ENCODE assay signal across 1 cellular context in genomic region chr21:43974791-43975468, GRCh38.
TF ChIP-seq lines count a peak whose summit lies in the region.

No MANE protein-coding gene starts in this region.

TF ChIP-seq in K562, 482 proteins besides CTCF, POLR2A, EP300 and RAD21 (continued from another document):
- TF ChIP-seq RREB1 (CRISPR knock-in tag; IDR thresholded peaks at IDR 0.05) (no peak), ELF4 (CRISPR knock-in tag; IDR thresholded peaks at IDR 0.05) (peak; percentile 55; the same call in 1 of the 2 replicates), FOXA1 (IDR thresholded peaks at IDR 0.05; ENCODE audit: borderline replicate concordance) (no peak), ZBTB17 (CRISPR knock-in tag; IDR thresholded peaks at IDR 0.05) (no peak), MTA2 (IDR thresholded peaks at IDR 0.05; ENCODE audit: low read depth) (no peak), PHF8 (IDR thresholded peaks at IDR 0.05; ENCODE audit: borderline replicate concordance, low read length) (no peak), MTF1 (CRISPR knock-in tag; IDR thresholded peaks at IDR 0.05; ENCODE audit: borderline replicate concordance) (no peak), ATF1 (CRISPR knock-in tag; IDR thresholded peaks at IDR 0.05) (no peak), ATF1 (tag; IDR thresholded peaks at IDR 0.05) (no peak), TRIM24 (IDR thresholded peaks at IDR 0.05) (peak in 1 of 2 experiments; percentile 45; a peak in 3 of 4 replicates), MAFF (IDR thresholded peaks at IDR 0.05; ENCODE audit: low read length) (no peak), ZNF449 (CRISPR knock-in tag; IDR thresholded peaks at IDR 0.05) (no peak), NUFIP1 (IDR thresholded peaks at IDR 0.05; ENCODE audit: partially characterized antibody) (no peak), POLR2AphosphoS5 (IDR thresholded peaks at IDR 0.05; ENCODE audit: control insufficient read depth, insufficient read depth, low read depth, low read length) (no peak), CREB3L1 (IDR thresholded peaks at IDR 0.05; ENCODE audit: borderline replicate concordance, low read depth) (no peak), MCM3 (IDR thresholded peaks at IDR 0.05) (no peak), BCLAF1 (IDR thresholded peaks at IDR 0.05; ENCODE audit: borderline replicate concordance in 1 of 2, control insufficient read depth in 1 of 2, low read depth in 2 of 2, low read length in 1 of 2) (peak in 1 of 2 experiments; percentile 25; a peak in 1 of 4 replicates), ZNF431 (CRISPR knock-in tag; IDR thresholded peaks at IDR 0.05) (no peak), CREB3 (tag; conservative IDR thresholded peaks at IDR 0.05; ENCODE audit: low read depth) (no peak), ZNF324 (CRISPR knock-in tag; IDR thresholded peaks at IDR 0.05) (no peak), NFATC3 (IDR thresholded peaks at IDR 0.05) (no peak), RFX5 (IDR thresholded peaks at IDR 0.05; ENCODE audit: low read depth, low read length) (no peak), ARHGAP35 (IDR thresholded peaks at IDR 0.05; ENCODE audit: partially characterized antibody) (no peak), ZNF57 (CRISPR knock-in tag; IDR thresholded peaks at IDR 0.05) (no peak), HDGF (IDR thresholded peaks at IDR 0.05) (peak; percentile 91)
- TF ChIP-seq, protein P1, sequence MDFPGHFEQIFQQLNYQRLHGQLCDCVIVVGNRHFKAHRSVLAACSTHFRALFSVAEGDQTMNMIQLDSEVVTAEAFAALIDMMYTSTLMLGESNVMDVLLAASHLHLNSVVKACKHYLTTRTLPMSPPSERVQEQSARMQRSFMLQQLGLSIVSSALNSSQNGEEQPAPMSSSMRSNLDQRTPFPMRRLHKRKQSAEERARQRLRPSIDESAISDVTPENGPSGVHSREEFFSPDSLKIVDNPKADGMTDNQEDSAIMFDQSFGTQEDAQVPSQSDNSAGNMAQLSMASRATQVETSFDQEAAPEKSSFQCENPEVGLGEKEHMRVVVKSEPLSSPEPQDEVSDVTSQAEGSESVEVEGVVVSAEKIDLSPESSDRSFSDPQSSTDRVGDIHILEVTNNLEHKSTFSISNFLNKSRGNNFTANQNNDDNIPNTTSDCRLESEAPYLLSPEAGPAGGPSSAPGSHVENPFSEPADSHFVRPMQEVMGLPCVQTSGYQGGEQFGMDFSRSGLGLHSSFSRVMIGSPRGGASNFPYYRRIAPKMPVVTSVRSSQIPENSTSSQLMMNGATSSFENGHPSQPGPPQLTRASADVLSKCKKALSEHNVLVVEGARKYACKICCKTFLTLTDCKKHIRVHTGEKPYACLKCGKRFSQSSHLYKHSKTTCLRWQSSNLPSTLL (IDR thresholded peaks at IDR 0.05) = peak; percentile 61; the same call in 1 of the 2 replicates
- TF ChIP-seq, protein P2, sequence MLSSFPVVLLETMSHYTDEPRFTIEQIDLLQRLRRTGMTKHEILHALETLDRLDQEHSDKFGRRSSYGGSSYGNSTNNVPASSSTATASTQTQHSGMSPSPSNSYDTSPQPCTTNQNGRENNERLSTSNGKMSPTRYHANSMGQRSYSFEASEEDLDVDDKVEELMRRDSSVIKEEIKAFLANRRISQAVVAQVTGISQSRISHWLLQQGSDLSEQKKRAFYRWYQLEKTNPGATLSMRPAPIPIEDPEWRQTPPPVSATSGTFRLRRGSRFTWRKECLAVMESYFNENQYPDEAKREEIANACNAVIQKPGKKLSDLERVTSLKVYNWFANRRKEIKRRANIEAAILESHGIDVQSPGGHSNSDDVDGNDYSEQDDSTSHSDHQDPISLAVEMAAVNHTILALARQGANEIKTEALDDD (IDR thresholded peaks at IDR 0.05) = no peak
- TF ChIP-seq, protein P3, sequence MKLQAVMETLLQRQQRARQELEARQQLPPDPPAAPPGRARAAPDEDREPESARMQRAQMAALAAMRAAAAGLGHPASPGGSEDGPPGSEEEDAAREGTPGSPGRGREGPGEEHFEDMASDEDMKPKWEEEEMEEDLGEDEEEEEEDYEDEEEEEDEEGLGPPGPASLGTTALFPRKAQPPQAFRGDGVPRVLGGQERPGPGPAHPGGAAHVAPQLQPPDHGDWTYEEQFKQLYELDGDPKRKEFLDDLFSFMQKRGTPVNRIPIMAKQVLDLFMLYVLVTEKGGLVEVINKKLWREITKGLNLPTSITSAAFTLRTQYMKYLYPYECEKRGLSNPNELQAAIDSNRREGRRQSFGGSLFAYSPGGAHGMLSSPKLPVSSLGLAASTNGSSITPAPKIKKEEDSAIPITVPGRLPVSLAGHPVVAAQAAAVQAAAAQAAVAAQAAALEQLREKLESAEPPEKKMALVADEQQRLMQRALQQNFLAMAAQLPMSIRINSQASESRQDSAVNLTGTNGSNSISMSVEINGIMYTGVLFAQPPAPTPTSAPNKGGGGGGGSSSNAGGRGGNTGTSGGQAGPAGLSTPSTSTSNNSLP (IDR thresholded peaks at IDR 0.05; ENCODE audit: borderline replicate concordance, low read depth, low read length) = no peak
